In genomic region chr9:129752915-129753724, GRCh38 we compare ENCODE assay signal across 8 cellular contexts. TPM values are rescaled to one million over a fixed set of nuclear protein-coding genes. Genes with fewer than 3 reads are reported as not detected.
A peak's percentile ranks its signal among the peaks of the same experiment; 100 is the strongest.
DNase-seq lines count a peak whose midpoint lies in the region; ATAC-seq and TF ChIP-seq lines count a peak whose summit lies in the region.

A gene with protein sequence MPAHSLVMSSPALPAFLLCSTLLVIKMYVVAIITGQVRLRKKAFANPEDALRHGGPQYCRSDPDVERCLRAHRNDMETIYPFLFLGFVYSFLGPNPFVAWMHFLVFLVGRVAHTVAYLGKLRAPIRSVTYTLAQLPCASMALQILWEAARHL (minus strand): TSS chr9:129753042. CDS start chr9:129753012, 30 bp downstream.

- no peak within 1 kb of the TSS for H3K4me3 Mint-ChIP-seq in activated naive CD8-positive, alpha-beta T cell treated with anti-CD3 and anti-CD28 coated beads, Interleukin-2, amount 50 U/mL, for 24 hours

- DNase-seq in activated gamma-delta T cell treated with Interleukin-2 at 50 U/mL for 16 hours = peak; percentile 19
- DNase-seq in activated gamma-delta T cell (lab: John Stamatoyannopoulos, UW) = no peak
- peak; percentile 88 for DNase-seq in RWPE1 (ENCODE audit: low spot score)
- DNase-seq in activated naive CD8-positive, alpha-beta T cell treated with anti-CD3 and anti-CD28 coated beads, Interleukin-2, amount 50 U/mL, for 24 hours = peak; percentile 59
- DNase-seq in heart left ventricle = peak; percentile 54 to 79 (median 66)
- peak; percentile 78 for DNase-seq in retina
- peak; percentile 83 to 91 for DNase-seq in aorta

- H3K27me3 ChIP-seq in heart left ventricle = peaks cover 0 to 17% (median 0%) of the 10 kb centered on the region in 9 donors
- no peaks in the 10 kb centered on the region for H3K27me3 ChIP-seq in aorta (ENCODE audit: control insufficient read depth in 1 of 2, insufficient read depth in 2 of 2, low read length in 1 of 2)

- TF ChIP-seq CTCF in RWPE1 (conservative IDR thresholded peaks at IDR 0.05; ENCODE audit: low read depth) (no peak), heart left ventricle (IDR thresholded peaks at IDR 0.05) (no peak)

- H3K4me1 ChIP-seq in heart left ventricle (peaks cover 0 to 31% (median 15%) of the 10 kb centered on the region in 12 donors), aorta (ENCODE audit: control insufficient read depth in 1 of 2, insufficient read depth in 2 of 2, low read length in 2 of 2) (no peaks in the 10 kb centered on the region)

- H3K4me1 Mint-ChIP-seq in activated naive CD8-positive, alpha-beta T cell treated with anti-CD3 and anti-CD28 coated beads, Interleukin-2, amount 50 U/mL, for 24 hours = peaks cover 27% of the 10 kb centered on the region

- ATAC-seq in activated naive CD8-positive, alpha-beta T cell treated with anti-CD3 and anti-CD28 coated beads, Interleukin-2, amount 50 U/mL, for 24 hours = peak; percentile 47
- peak; percentile 67 to 92 (median 90) for ATAC-seq in heart left ventricle
- peak; percentile 86 for ATAC-seq in aorta (ENCODE audit: low FRiP score)
- no peak for ATAC-seq in HG03469 (IDR thresholded peaks at IDR 0.05; ENCODE audit: unreplicated experiment)

- H3K4me3 ChIP-seq in heart left ventricle (peak within 1 kb of the TSS in 10 of 12 donors; percentile 29 to 57 (median 43)), aorta (ENCODE audit: low read length in 2 of 2) (no peak within 1 kb of the TSS)

- H3K27ac Mint-ChIP-seq in activated naive CD8-positive, alpha-beta T cell treated with anti-CD3 and anti-CD28 coated beads, Interleukin-2, amount 50 U/mL, for 24 hours = peak within 1 kb of the TSS; percentile 8

- WGBS in heart left ventricle, 4 donors = 20 to 24% (median 21%) methylated on average over 17 to 22 of the region's 22 CpGs
- WGBS in aorta, 2 donors = 16 to 18% methylated on average over 22 of the region's 22 CpGs

- H3K27me3 Mint-ChIP-seq in activated naive CD8-positive, alpha-beta T cell treated with anti-CD3 and anti-CD28 coated beads, Interleukin-2, amount 50 U/mL, for 24 hours = peaks cover 14% of the 10 kb centered on the region

- H3K36me3 ChIP-seq in heart left ventricle = no peaks in the 10 kb centered on the region
- no peaks in the 10 kb centered on the region for H3K36me3 ChIP-seq in aorta (ENCODE audit: control insufficient read depth in 1 of 2, insufficient read depth in 2 of 2, low read length in 1 of 2)

- no peak for TF ChIP-seq POLR2A in heart left ventricle (IDR thresholded peaks at IDR 0.05)

- CTCF ChIA-PET in RWPE1 (lab: Yijun Ruan, JAX) = interaction anchor here (0.5 to 1.3 kb wide), 6 partner anchors 13 to 852 kb away, joined by 3 to 5 read pairs (median 4); no protein-coding TSS in a partner anchor

- no peaks in the 10 kb centered on the region for H3K9me3 ChIP-seq in heart left ventricle
- H3K9me3 ChIP-seq in aorta (ENCODE audit: control insufficient read depth, low read length) = no peaks in the 10 kb centered on the region

- H3K36me3 Mint-ChIP-seq in activated naive CD8-positive, alpha-beta T cell treated with anti-CD3 and anti-CD28 coated beads, Interleukin-2, amount 50 U/mL, for 24 hours (ENCODE audit: low read depth) = no peaks in the 10 kb centered on the region

- H3K27ac ChIP-seq in RWPE1 (peak within 1 kb of the TSS; percentile 81), heart left ventricle (no peak within 1 kb of the TSS), aorta (ENCODE audit: low read depth in 1 of 2, low read length in 2 of 2) (no peak within 1 kb of the TSS)

- POLR2A ChIA-PET in RWPE1 (lab: Yijun Ruan, JAX; ENCODE audit: low non-redundant PET) = interaction anchor here (1.1 kb wide), 1 partner anchor 20 kb away, joined by 3 read pairs; no protein-coding TSS in a partner anchor

- H3K9me3 Mint-ChIP-seq in activated naive CD8-positive, alpha-beta T cell treated with anti-CD3 and anti-CD28 coated beads, Interleukin-2, amount 50 U/mL, for 24 hours = no peaks in the 10 kb centered on the region

- intact Hi-C loops in heart left ventricle (cut with DNase I) (no loop called here), aorta (cut with DNase I) (no loop called here)

RNA-seq across cellular contexts. Expression of the gene that starts here (rescaled TPM):
- total RNA-seq in heart left ventricle (1 to 10 TPM in 4 of 9 donors, under 1 TPM in 5; 0.30 to 3.0 (median 0.83) TPM), aorta (1 to 10 TPM; 3.5 to 9.1 TPM)
- polyA plus RNA-seq in heart left ventricle (1 to 10 TPM; 1.5 to 2.7 TPM), aorta (1 to 10 TPM in 1 of 2 donors, under 1 TPM in 1; 0.13 to 2.3 TPM)

Comparison
In these comparisons a context has a peak if more than half of its experiments do, and no peak if none do; other contexts are left out.
1. H3K4me3 ChIP-seq: peak in heart left ventricle (10 of 12); none in aorta (0 of 2).